ENCODE assay signal across 18 cellular contexts in genomic region chr14:63091394-63091996, GRCh38. TPM values are rescaled to one million over a fixed set of nuclear protein-coding genes. Genes with fewer than 3 reads are reported as not detected.
"Had no signal": no experiment of that assay in that cellular context is flagged by ENCODE, and none has a peak within 500 bp of the region (broad histone marks: within the 10 kb centered on the region; RNA-seq: fewer than 3 reads in every experiment).

No MANE protein-coding gene starts in this region.

- H3K79me2 ChIP-seq: parathyroid adenoma had no signal

- H3K4me3 ChIP-seq: esophagus muscularis mucosa, tibial artery had no signal

- H3K36me3 ChIP-seq: esophagus muscularis mucosa, neutrophil, tibial artery had no signal

- H2AFZ ChIP-seq: parathyroid adenoma had no signal

- H3K9me3 ChIP-seq: esophagus muscularis mucosa, neutrophil, tibial artery had no signal

- H3K4me1 ChIP-seq: esophagus muscularis mucosa, parathyroid adenoma, tibial artery had no signal

- H3K4me3 Mint-ChIP-seq: activated CD4-positive, alpha-beta T cell treated with anti-CD3 and anti-CD28 coated beads, Interleukin-2, amount 10 ng/mL, durations not matched to agents 7 days and 5 days; activated naive CD8-positive, alpha-beta T cell; dendritic cell treated with granulocyte-macrophage colony-stimulating factor and Interleukin-4, amounts not matched to agents 40 ng/mL and 50 ng/mL, for 4 days; memory B cell; naive thymus-derived CD4-positive, alpha-beta T cell; T-cell had no signal

- H3K9me3 Mint-ChIP-seq: activated CD4-positive, alpha-beta T cell treated with anti-CD3 and anti-CD28 coated beads, Interleukin-2, amount 10 ng/mL, durations not matched to agents 7 days and 5 days; dendritic cell treated with granulocyte-macrophage colony-stimulating factor and Interleukin-4, amounts not matched to agents 40 ng/mL and 50 ng/mL, for 4 days; memory B cell had no signal

- H3K4me1 Mint-ChIP-seq: activated CD4-positive, alpha-beta T cell treated with anti-CD3 and anti-CD28 coated beads, Interleukin-2, amount 10 ng/mL, durations not matched to agents 7 days and 5 days; memory B cell; naive thymus-derived CD4-positive, alpha-beta T cell; T-cell had no signal

- H3K27ac ChIP-seq: esophagus muscularis mucosa, neutrophil, parathyroid adenoma, tibial artery had no signal

- ATAC-seq: naive thymus-derived CD4-positive, alpha-beta T cell; T-cell had no signal

- H3K36me3 Mint-ChIP-seq: activated naive CD8-positive, alpha-beta T cell; memory B cell; naive thymus-derived CD4-positive, alpha-beta T cell; T-cell had no signal

- H3K27me3 ChIP-seq: esophagus muscularis mucosa, neutrophil, tibial artery had no signal

- H3K27me3 Mint-ChIP-seq: activated CD4-positive, alpha-beta T cell treated with anti-CD3 and anti-CD28 coated beads, Interleukin-2, amount 10 ng/mL, durations not matched to agents 7 days and 5 days; activated naive CD8-positive, alpha-beta T cell; dendritic cell treated with granulocyte-macrophage colony-stimulating factor and Interleukin-4, amounts not matched to agents 40 ng/mL and 50 ng/mL, for 4 days; memory B cell had no signal

- H3K27ac Mint-ChIP-seq: activated CD4-positive, alpha-beta T cell treated with anti-CD3 and anti-CD28 coated beads, Interleukin-2, amount 10 ng/mL, durations not matched to agents 7 days and 5 days; activated naive CD8-positive, alpha-beta T cell; dendritic cell treated with granulocyte-macrophage colony-stimulating factor and Interleukin-4, amounts not matched to agents 40 ng/mL and 50 ng/mL, for 4 days; memory B cell; naive thymus-derived CD4-positive, alpha-beta T cell; T-cell had no signal

- DNase-seq: activated CD4-positive, alpha-beta T cell treated with anti-CD3 and anti-CD28 coated beads, Interleukin-2, amount 10 ng/mL, durations not matched to agents 7 days and 5 days; activated CD8-positive, alpha-beta memory T cell treated with anti-CD3 and anti-CD28 coated beads, Interleukin-2, amount 50 U/mL, for 48 hours; effector CD8-positive, alpha-beta T cell; naive thymus-derived CD4-positive, alpha-beta T cell; stimulated activated CD8-positive, alpha-beta memory T cell treated with anti-CD3 and anti-CD28 coated beads, Interleukin-4, amount 100 ng/mL, for 48 hours; stimulated activated naive CD4-positive, alpha-beta T cell treated with Interleukin-2 at 50 U/mL for 16 hours; substantia nigra; T-cell; tibial artery had no signal

- H3K9ac ChIP-seq: parathyroid adenoma had no signal

RNA-seq across cellular contexts. Expression of gene KCNH5, which starts 46.2 kb away (rescaled TPM):
- total RNA-seq: activated CD4-positive, alpha-beta T cell treated with anti-CD3 and anti-CD28 coated beads, Interleukin-2, amount 10 ng/mL, durations not matched to agents 7 days and 5 days; chondrocyte; endothelial cell of umbilical vein; liver; naive thymus-derived CD4-positive, alpha-beta T cell; T-cell had no signal
- polyA plus RNA-seq: endothelial cell of umbilical vein; liver; naive thymus-derived CD4-positive, alpha-beta T cell had no signal
